Comparison of ENCODE assay signal across 18 cellular contexts in the genomic region with DNA sequence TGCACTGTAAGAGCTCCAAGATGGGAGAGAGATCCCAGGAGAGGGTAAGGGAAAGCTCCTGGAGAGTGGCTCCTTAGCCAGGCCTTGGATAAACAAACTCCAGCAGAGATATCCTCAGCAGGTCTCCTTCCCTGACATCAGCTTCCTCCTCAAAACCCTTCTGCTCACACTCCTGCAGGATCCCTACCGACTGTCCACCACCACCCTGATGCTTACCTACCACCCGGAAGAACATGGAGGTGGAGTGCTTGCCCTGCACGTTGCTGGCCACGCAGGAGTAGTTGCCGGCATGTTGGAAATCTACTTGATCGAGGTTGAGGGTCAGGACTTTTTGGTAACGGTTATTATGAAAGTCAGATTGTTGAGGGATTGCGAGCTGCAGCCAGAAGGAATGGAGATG. TPM values are rescaled to one million over a fixed set of nuclear protein-coding genes. Genes with fewer than 3 reads are reported as not detected.
DNase-seq lines count a peak whose midpoint lies in the region; ATAC-seq and TF ChIP-seq lines count a peak whose summit lies in the region.
"Had no signal": no experiment of that assay in that cellular context is flagged by ENCODE, and none has a peak within 500 bp of the region (broad histone marks: within the 10 kb centered on the region; RNA-seq: fewer than 3 reads in every experiment).

No MANE protein-coding gene starts in this region.

- intact Hi-C loops in spleen (cut with DNase I; ENCODE audit: low total_unique reads), result no loop called here
- intact Hi-C loops in posterior vena cava (cut with DNase I), result no loop called here

- no peaks in the 10 kb centered on the region for H3K27me3 ChIP-seq in SK-N-SH (ENCODE audit: insufficient read depth)
- no peaks in the 10 kb centered on the region for H3K27me3 ChIP-seq in spleen (replicated peaks in 1 of 7)
- H3K27me3 ChIP-seq: BLaER1 had no signal

- no peaks in the 10 kb centered on the region for H3K36me3 ChIP-seq in SK-N-SH (replicated peaks in 1 of 2; ENCODE audit: control insufficient read depth in 1 of 2, insufficient read depth in 2 of 2, low read length in 1 of 2)
- peaks cover 0 to 55% (median 0%) of the 10 kb centered on the region in 6 donors for H3K36me3 ChIP-seq in spleen
- H3K36me3 ChIP-seq: BLaER1 had no signal

- DNase-seq in SK-N-SH, result peak; percentile 2
- DNase-seq in GM10266 (ENCODE audit: extremely low spot score), result peak; percentile 7
- peak; percentile 43 for DNase-seq in coronary artery (ENCODE audit: low spot score)
- peak; percentile 33 for DNase-seq in spleen
- DNase-seq in posterior vena cava (ENCODE audit: low spot score), result no peak
- no peak for DNase-seq in activated CD4-positive, alpha-beta T cell treated with anti-CD3 and anti-CD28 coated beads for 48 hours
- DNase-seq: CD8-positive, alpha-beta memory T cell; DMS79 treated with DMSO at 0.1 percent for 48 hours; GM23248; NCI-H1048; NCI-H146; NCI-H2081 treated with DMSO at 0.1 percent for 48 hours; NCI-H510A treated with DMSO at 0.1 percent for 48 hours had no signal

- H3K9me2 ChIP-seq in SK-N-SH, result no peaks in the 10 kb centered on the region

- H3K79me2 ChIP-seq in SK-N-SH (ENCODE audit: insufficient read depth), result no peaks in the 10 kb centered on the region

- TF ChIP-seq RAD21 in SK-N-SH (IDR thresholded peaks at IDR 0.05; ENCODE audit: low read length), result no peak

- 81% methylated on average over 8 of the region's 8 CpGs for WGBS in SK-N-SH (ENCODE audit: low lambda C conversion rate)
- whole genome bisulfite sequencing in spleen, 5 donors, result 79 to 91% (median 88%) methylated on average over 8 of the region's 8 CpGs

- no peaks in the 10 kb centered on the region for H3K4me1 ChIP-seq in SK-N-SH (ENCODE audit: control insufficient read depth in 1 of 2, insufficient read depth in 2 of 2, low read depth in 1 of 2, low read length in 1 of 2)
- peaks cover 10 to 24% (median 13%) of the 10 kb centered on the region in 6 donors for H3K4me1 ChIP-seq in spleen

- no peaks in the 10 kb centered on the region for H4K20me1 ChIP-seq in SK-N-SH (ENCODE audit: insufficient read depth)
- H4K20me1 ChIP-seq: BLaER1 had no signal

- CTCF ChIA-PET in SK-N-SH (lab: Yijun Ruan, JAX), result no interaction called here

- no peak overlapping the region for H3K9ac ChIP-seq in SK-N-SH
- H3K9ac ChIP-seq: BLaER1, GM23248, KMS-11 had no signal

- TF ChIP-seq CTCF in SK-N-SH (IDR thresholded peaks at IDR 0.05) (no peak), GM10266 (IDR thresholded peaks at IDR 0.05; ENCODE audit: control insufficient read depth, insufficient read depth, low read depth, missing control alignments) (no peak), coronary artery (IDR thresholded peaks at IDR 0.05) (no peak), spleen (IDR thresholded peaks at IDR 0.05 in 8 of 11, conservative IDR thresholded peaks at IDR 0.05 in 3 of 11) (no peak)

- no peak for TF ChIP-seq EP300 in SK-N-SH (IDR thresholded peaks at IDR 0.05; ENCODE audit: borderline replicate concordance in 1 of 2, low read depth in 1 of 2, low read length in 1 of 2)

- no peaks in the 10 kb centered on the region for H3F3A ChIP-seq in SK-N-SH (replicated peaks; ENCODE audit: insufficient read depth)

- no peaks in the 10 kb centered on the region for H3K9me3 ChIP-seq in SK-N-SH
- H3K9me3 ChIP-seq in spleen, result no peaks in the 10 kb centered on the region

- no peak overlapping the region for H3K4me2 ChIP-seq in SK-N-SH
- H3K4me2 ChIP-seq: BLaER1, KMS-11 had no signal

- POLR2A ChIA-PET in SK-N-SH (lab: Yijun Ruan, JAX), result no interaction called here

- ATAC-seq in SK-N-SH treated with all-trans-retinoic acid at 6 μM for 48 hours, result no peak
- no peak for ATAC-seq in HG02938 (IDR thresholded peaks at IDR 0.05; ENCODE audit: unreplicated experiment)

- H3K27ac ChIP-seq in SK-N-SH (ENCODE audit: low read depth in 2 of 2, low read length in 1 of 2), result no peak overlapping the region
- no peak overlapping the region for H3K27ac ChIP-seq in coronary artery
- H3K27ac ChIP-seq in spleen, result no peak overlapping the region
- H3K27ac ChIP-seq: 22Rv1, BLaER1, GM23248, KMS-11 had no signal

- H2AFZ ChIP-seq in SK-N-SH (ENCODE audit: low read depth), result no peak overlapping the region
- H2AFZ ChIP-seq: GM23248 had no signal

- no peak overlapping the region for H3K4me3 ChIP-seq in SK-N-SH (ENCODE audit: low read depth in 2 of 2, low read length in 1 of 2)
- H3K4me3 ChIP-seq in coronary artery, result no peak overlapping the region
- H3K4me3 ChIP-seq in spleen, result no peak overlapping the region
- H3K4me3 ChIP-seq: BLaER1, GM23248 had no signal

- no peak for TF ChIP-seq POLR2A in spleen (IDR thresholded peaks at IDR 0.05)

TF ChIP-seq in SK-N-SH, 30 proteins besides CTCF, POLR2A, EP300 and RAD21 (continues in another document):
- TF ChIP-seq MXI1 (IDR thresholded peaks at IDR 0.05; ENCODE audit: low read depth, low read length), result no peak
- TF ChIP-seq SIN3A (IDR thresholded peaks at IDR 0.05; ENCODE audit: borderline replicate concordance, low read depth, low read length), result no peak
- no peak for TF ChIP-seq CHD2 (IDR thresholded peaks at IDR 0.05; ENCODE audit: low read length, partially characterized antibody)
- TF ChIP-seq, protein P1, sequence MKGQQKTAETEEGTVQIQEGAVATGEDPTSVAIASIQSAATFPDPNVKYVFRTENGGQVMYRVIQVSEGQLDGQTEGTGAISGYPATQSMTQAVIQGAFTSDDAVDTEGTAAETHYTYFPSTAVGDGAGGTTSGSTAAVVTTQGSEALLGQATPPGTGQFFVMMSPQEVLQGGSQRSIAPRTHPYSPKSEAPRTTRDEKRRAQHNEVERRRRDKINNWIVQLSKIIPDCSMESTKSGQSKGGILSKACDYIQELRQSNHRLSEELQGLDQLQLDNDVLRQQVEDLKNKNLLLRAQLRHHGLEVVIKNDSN (IDR thresholded peaks at IDR 0.05; ENCODE audit: borderline replicate concordance, low read depth), result no peak
- no peak for TF ChIP-seq ELF1 (IDR thresholded peaks at IDR 0.05)
- TF ChIP-seq RCOR1 (IDR thresholded peaks at IDR 0.05; ENCODE audit: low read length), result no peak
- TF ChIP-seq, protein P2, sequence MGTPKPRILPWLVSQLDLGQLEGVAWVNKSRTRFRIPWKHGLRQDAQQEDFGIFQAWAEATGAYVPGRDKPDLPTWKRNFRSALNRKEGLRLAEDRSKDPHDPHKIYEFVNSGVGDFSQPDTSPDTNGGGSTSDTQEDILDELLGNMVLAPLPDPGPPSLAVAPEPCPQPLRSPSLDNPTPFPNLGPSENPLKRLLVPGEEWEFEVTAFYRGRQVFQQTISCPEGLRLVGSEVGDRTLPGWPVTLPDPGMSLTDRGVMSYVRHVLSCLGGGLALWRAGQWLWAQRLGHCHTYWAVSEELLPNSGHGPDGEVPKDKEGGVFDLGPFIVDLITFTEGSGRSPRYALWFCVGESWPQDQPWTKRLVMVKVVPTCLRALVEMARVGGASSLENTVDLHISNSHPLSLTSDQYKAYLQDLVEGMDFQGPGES (IDR thresholded peaks at IDR 0.05; ENCODE audit: low read depth, low read length), result no peak

TF ChIP-seq in SK-N-SH treated with all-trans-retinoic acid at 6 μM for 48 hours, 23 proteins besides CTCF, POLR2A, EP300 and RAD21:
- no peak for TF ChIP-seq ZNF565 (CRISPR knock-in tag; conservative IDR thresholded peaks at IDR 0.05; ENCODE audit: low read depth)
- TF ChIP-seq ZFP3 (CRISPR knock-in tag; IDR thresholded peaks at IDR 0.05), result no peak
- no peak for TF ChIP-seq POU6F1 (CRISPR knock-in tag; IDR thresholded peaks at IDR 0.05; ENCODE audit: borderline replicate concordance, low read depth)
- TF ChIP-seq ISL1 (CRISPR knock-in tag; IDR thresholded peaks at IDR 0.05), result no peak

RNA-seq across cellular contexts. Expression of gene CSF1R, which starts 9.3 kb away (rescaled TPM):
- polyA plus RNA-seq in SK-N-SH (2012; rRNA removed) (0.15 and 0.25 TPM in 2 replicates), spleen (10 to 100 TPM; 23.1 to 30.1 (median 28.2) TPM)
- polyA plus RNA-seq in SK-N-SH (2012; cell fraction: cytosol; rRNA removed), result 0.10 and 0.30 TPM in 2 replicates
- 0.49 and 0.69 TPM in 2 replicates for polyA plus RNA-seq in SK-N-SH (2012; cell fraction: nucleus; rRNA removed)
- total RNA-seq in spleen (100 to 1,000 TPM; 285 to 429 (median 312) TPM), posterior vena cava (10 to 100 TPM; 30.8 to 55.1 TPM)
- total RNA-seq: GM23248 had no signal

Comparison
In these comparisons a context has a peak if more than half of its experiments do, and no peak if none do; other contexts are left out.
1. DNase-seq: peak in SK-N-SH (single experiment), GM10266 (single experiment), coronary artery (single experiment) and spleen (single experiment); none in posterior vena cava (single experiment) and activated CD4-positive, alpha-beta T cell treated with anti-CD3 and anti-CD28 coated beads for 48 hours (single experiment).
2. RNA of gene CSF1R, which starts 9.3 kb away (total RNA-seq): 285 to 429 TPM in spleen; 30.8 to 55.1 TPM in posterior vena cava; every median in the first group is over 4 times any median in the second.